ENCODE assay signal across 8 cellular contexts in the genomic region with DNA sequence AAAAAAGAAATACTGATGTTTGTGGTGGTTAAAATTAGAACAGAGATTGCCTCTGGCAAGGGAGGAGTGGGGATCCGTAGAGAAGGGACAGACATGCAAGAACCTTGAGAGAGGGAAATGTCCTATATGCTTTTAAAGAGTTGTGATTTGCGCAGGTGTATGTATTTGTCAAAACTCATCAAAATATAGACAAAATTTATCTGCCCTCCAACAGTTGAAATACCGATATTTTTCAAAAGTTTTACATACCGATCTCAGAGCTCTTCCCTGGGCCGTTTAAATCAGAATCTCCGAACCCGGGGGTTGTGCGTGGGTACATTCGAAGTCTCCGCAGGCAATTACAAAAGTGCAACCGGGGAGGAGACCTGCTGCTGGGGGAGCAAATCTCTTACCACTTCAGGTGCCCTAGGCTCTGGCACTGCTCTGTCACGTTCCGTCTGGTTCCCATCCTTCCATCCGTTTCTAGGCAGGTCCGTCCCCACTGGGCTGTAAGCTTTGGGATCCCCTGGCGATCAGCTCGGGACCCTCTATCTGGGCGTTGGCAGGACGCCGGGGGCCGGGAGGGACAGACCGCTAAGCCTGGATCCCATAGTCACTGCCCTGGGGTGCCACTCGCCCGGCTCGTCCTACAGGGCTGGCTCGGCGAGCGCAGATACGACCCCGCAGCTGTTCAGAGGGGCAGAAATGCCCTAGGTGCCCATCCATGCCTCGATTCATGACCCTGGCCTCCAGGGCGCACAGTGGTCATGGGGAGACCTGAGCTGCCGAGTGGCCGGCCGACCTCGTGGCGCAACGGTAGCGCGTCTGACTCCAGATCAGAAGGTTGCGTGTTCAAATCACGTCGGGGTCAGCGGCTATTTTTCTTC. TPM values are rescaled to one million over a fixed set of nuclear protein-coding genes. Genes with fewer than 3 reads are reported as not detected.
DNase-seq lines count a peak whose midpoint lies in the region; ATAC-seq lines count a peak whose summit lies in the region.

No MANE protein-coding gene starts in this region.

- peaks cover 42% of the 10 kb centered on the region for H3K4me1 ChIP-seq in mononuclear cell (ENCODE audit: insufficient read depth, low read length)

- DNase-seq in CMK (ENCODE audit: low read depth) (peak; percentile 45), NOMO-1 treated with DMSO at 0.1 percent for 48 hours (lab: John Stamatoyannopoulos, UW; ENCODE audit: unreplicated experiment) (peak; percentile 48), epithelial cell of prostate (ENCODE audit: low read depth, low spot score) (no peak)
- DNase-seq in activated CD8-positive, alpha-beta memory T cell treated with anti-CD3 and anti-CD28 coated beads, Interleukin-2, amount 50 U/mL, for 24 hours (ENCODE audit: extremely low read depth), result peak; percentile 84
- DNase-seq in stimulated activated CD8-positive, alpha-beta memory T cell treated with anti-CD3 and anti-CD28 coated beads, Interleukin-2, amount 100 ng/mL, for 1 hour (ENCODE audit: low read depth in 2 of 2), result peak; percentile 81 to 89

- H3K27ac ChIP-seq in epithelial cell of prostate, result peak overlapping the region; percentile 84

- H3K4me3 ChIP-seq in mononuclear cell (ENCODE audit: low read length), result peak overlapping the region; percentile 61

- H3K9me3 ChIP-seq in mononuclear cell (ENCODE audit: low read depth, low read length), result no peaks in the 10 kb centered on the region

- H3K27me3 ChIP-seq in mononuclear cell (ENCODE audit: insufficient read depth, low read length), result no peaks in the 10 kb centered on the region

- ATAC-seq in HG02798 (IDR thresholded peaks at IDR 0.05; ENCODE audit: poor library complexity, unreplicated experiment) (peak; percentile 19), HG02981 (IDR thresholded peaks at IDR 0.05; ENCODE audit: unreplicated experiment) (no peak)

RNA-seq across cellular contexts. Expression of gene BORCS6, which starts 4.2 kb away (rescaled TPM):
- 9.2 TPM for total RNA-seq in mononuclear cell

RNA-seq across cellular contexts. Expression of gene TMEM107, which starts 9.6 kb away (rescaled TPM):
- 221 TPM for total RNA-seq in mononuclear cell

RNA-seq across cellular contexts. Expression of gene VAMP2, which starts 23.1 kb away (rescaled TPM):
- 40.3 TPM for total RNA-seq in mononuclear cell

RNA-seq across cellular contexts. Expression of gene AURKB, which starts 24.6 kb away (rescaled TPM):
- total RNA-seq in mononuclear cell, result 1.5 TPM

RNA-seq across cellular contexts. Expression of gene PER1, which starts 33.6 kb away (rescaled TPM):
- 250 TPM for total RNA-seq in mononuclear cell
